Comparison of ENCODE assay signal across 1 cellular context in genomic region chr19:46009530-46010510, GRCh38.
TF ChIP-seq lines count a peak whose summit lies in the region.

No MANE protein-coding gene starts in this region.

TF ChIP-seq in HEK293, 187 proteins besides CTCF, POLR2A, EP300 and RAD21 (continued from another document and continues in another):
- TF ChIP-seq ZSCAN18 (tag by site-specific recombination; IDR thresholded peaks at IDR 0.05) (peak; percentile 78; the same call in 1 of the 2 replicates), ZNF585B (tag by site-specific recombination; IDR thresholded peaks at IDR 0.05) (no peak), SP7 (tag by site-specific recombination; IDR thresholded peaks at IDR 0.05) (peak; percentile 73; the same call in 1 of the 2 replicates), ZNF791 (tag by site-specific recombination; IDR thresholded peaks at IDR 0.05) (no peak), ZNF660 (tag by site-specific recombination; IDR thresholded peaks at IDR 0.05) (peak; percentile 63; the same call in 1 of the 2 replicates), KLF8 (tag by site-specific recombination; IDR thresholded peaks at IDR 0.05) (peak; percentile 52), ZBTB48 (tag by site-specific recombination; IDR thresholded peaks at IDR 0.05) (peak; percentile 27; the same call in 1 of the 2 replicates), ZBTB26 (tag by site-specific recombination; optimal IDR thresholded peaks at IDR 0.05) (peak; percentile 60), ZNF692 (tag by site-specific recombination; IDR thresholded peaks at IDR 0.05) (peak; percentile 70), ZBTB17 (tag by site-specific recombination; IDR thresholded peaks at IDR 0.05) (peak; percentile 64), SP3 (tag by site-specific recombination; IDR thresholded peaks at IDR 0.05) (peak; percentile 32; the same call in 1 of the 2 replicates), BCL6B (tag by site-specific recombination; IDR thresholded peaks at IDR 0.05) (peak; percentile 46; the same call in 1 of the 2 replicates), HOXA7 (CRISPR knock-in tag; IDR thresholded peaks at IDR 0.05; ENCODE audit: borderline replicate concordance) (no peak), ZNF23 (tag by site-specific recombination; IDR thresholded peaks at IDR 0.05; ENCODE audit: borderline replicate concordance) (no peak), ZNF10 (tag by site-specific recombination; IDR thresholded peaks at IDR 0.05) (no peak), IKZF3 (tag by site-specific recombination; IDR thresholded peaks at IDR 0.05) (peak; percentile 86), ZFP37 (tag by site-specific recombination; IDR thresholded peaks at IDR 0.05) (peak; percentile 67; the same call in 1 of the 2 replicates), ZIC2 (tag by site-specific recombination; IDR thresholded peaks at IDR 0.05) (peak; percentile 63), ZNF121 (tag by site-specific recombination; IDR thresholded peaks at IDR 0.05) (no peak), GLIS1 (tag by site-specific recombination; IDR thresholded peaks at IDR 0.05) (peak; percentile 45), PRDM10 (tag by site-specific recombination; IDR thresholded peaks at IDR 0.05) (0 out of 2 replicates have a peak, but pooled peaks have one; percentile 36), PATZ1 (tag by site-specific recombination; IDR thresholded peaks at IDR 0.05) (0 out of 2 replicates have a peak, but pooled peaks have one; percentile 50), KLF9 (tag by site-specific recombination; IDR thresholded peaks at IDR 0.05; ENCODE audit: low read depth) (peak; percentile 22; the same call in 1 of the 2 replicates), ZNF670 (tag by site-specific recombination; IDR thresholded peaks at IDR 0.05; ENCODE audit: low read depth) (no peak), ZFHX2 (tag by site-specific recombination; conservative IDR thresholded peaks at IDR 0.05) (0 out of 2 replicates have a peak, but pooled peaks have one; percentile 5), KLF10 (tag by site-specific recombination; IDR thresholded peaks at IDR 0.05) (no peak), ZNF148 (tag by site-specific recombination; IDR thresholded peaks at IDR 0.05; ENCODE audit: borderline replicate concordance) (no peak), PRDM4 (tag by site-specific recombination; IDR thresholded peaks at IDR 0.05) (peak; percentile 62), AEBP2 (tag by site-specific recombination; IDR thresholded peaks at IDR 0.05; ENCODE audit: borderline replicate concordance) (no peak), ZNF654 (tag by site-specific recombination; IDR thresholded peaks at IDR 0.05; ENCODE audit: low read depth) (peak; percentile 51), ZFP69B (tag by site-specific recombination; IDR thresholded peaks at IDR 0.05) (peak; percentile 56; the same call in 1 of the 2 replicates), ZNF354C (tag by site-specific recombination; IDR thresholded peaks at IDR 0.05; ENCODE audit: borderline replicate concordance, low read depth) (no peak), ZNF501 (tag by site-specific recombination; IDR thresholded peaks at IDR 0.05) (0 out of 2 replicates have a peak, but pooled peaks have one; percentile 45), ZNF2 (tag by site-specific recombination; IDR thresholded peaks at IDR 0.05) (0 out of 2 replicates have a peak, but pooled peaks have one; percentile 49), ZNF324 (tag by site-specific recombination; IDR thresholded peaks at IDR 0.05) (0 out of 2 replicates have a peak, but pooled peaks have one; percentile 40), GLI2 (tag by site-specific recombination; IDR thresholded peaks at IDR 0.05; ENCODE audit: borderline replicate concordance, low read depth) (no peak), SETDB1 (IDR thresholded peaks at IDR 0.05; ENCODE audit: insufficient read length, low read length) (no peak), PRDM1 (tag by site-specific recombination; IDR thresholded peaks at IDR 0.05) (no peak), ZNF580 (tag by site-specific recombination; IDR thresholded peaks at IDR 0.05) (peak; percentile 65; the same call in 1 of the 2 replicates), ZSCAN4 (tag by site-specific recombination; IDR thresholded peaks at IDR 0.05) (peak; percentile 96)
